Comparison of ENCODE assay signal across 9 cellular contexts in the genomic region with DNA sequence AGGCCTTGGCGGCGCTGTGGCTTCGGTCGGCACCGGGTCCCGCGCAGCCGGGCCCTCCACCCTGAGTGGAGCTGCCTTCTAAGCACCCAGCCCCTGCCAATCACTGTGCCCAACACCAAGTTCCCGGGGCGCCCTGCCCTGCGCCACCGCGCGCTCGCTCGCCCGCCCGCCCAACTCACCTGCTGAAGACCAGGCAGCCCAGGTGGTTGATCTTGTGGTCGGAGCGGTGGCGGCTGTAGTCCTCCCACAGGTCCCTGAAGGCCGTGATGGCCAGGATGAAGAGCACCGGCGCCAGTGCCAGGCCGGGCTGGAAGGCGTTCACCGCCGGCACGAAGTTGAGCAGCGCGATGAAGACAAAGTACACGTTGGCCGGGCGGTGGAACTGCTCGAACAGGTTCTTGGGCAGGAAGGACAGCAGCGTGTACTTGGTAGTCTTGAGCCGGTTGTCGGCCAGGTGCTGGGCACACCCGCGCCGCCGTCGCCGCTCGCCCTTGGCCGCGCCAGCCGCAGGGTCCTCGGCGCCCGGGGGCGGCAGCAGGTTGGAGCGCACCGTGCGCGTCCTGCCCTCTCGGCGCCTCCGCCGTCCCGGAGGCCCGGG. TPM values are rescaled to one million over a fixed set of nuclear protein-coding genes. Genes with fewer than 3 reads are reported as not detected.
DNase-seq lines count a peak whose midpoint lies in the region; ATAC-seq and TF ChIP-seq lines count a peak whose summit lies in the region.
"Had no signal": no experiment of that assay in that cellular context is flagged by ENCODE, and none has a peak within 500 bp of the region (broad histone marks: within the 10 kb centered on the region; RNA-seq: fewer than 3 reads in every experiment).

No MANE protein-coding gene starts in this region.

- H3K27me3 Mint-ChIP-seq in Calu3 (ENCODE audit: unreplicated experiment), result no peaks in the 10 kb centered on the region
- no peaks in the 10 kb centered on the region for H3K27me3 Mint-ChIP-seq in activated CD4-positive, alpha-beta T cell treated with anti-CD3 and anti-CD28 coated beads for 36 hours
- H3K27me3 Mint-ChIP-seq in endodermal cell (ENCODE audit: insufficient read depth), result peaks cover 69% of the 10 kb centered on the region
- peaks cover 0 to 8% (median 0%) of the 10 kb centered on the region in 5 donors for H3K27me3 Mint-ChIP-seq in naive thymus-derived CD8-positive, alpha-beta T cell

- peaks cover 65% of the 10 kb centered on the region for H3K27me3 ChIP-seq in endodermal cell (ENCODE audit: control insufficient read depth, insufficient read depth, low read length, poor library complexity, severe bottlenecking)

- no peak overlapping the region for H3K9ac ChIP-seq in endodermal cell (ENCODE audit: extremely low read depth, low read length, poor library complexity, severe bottlenecking)

- BruUV-seq in Calu3 (replicated peaks; lab: Mats Ljungman, UMichigan), result no TSS peak

- H3K27ac Mint-ChIP-seq in Calu3 (ENCODE audit: unreplicated experiment), result no peak overlapping the region
- peak overlapping the region; percentile 93 for H3K27ac Mint-ChIP-seq in activated CD4-positive, alpha-beta T cell treated with anti-CD3 and anti-CD28 coated beads for 36 hours
- no peak overlapping the region for H3K27ac Mint-ChIP-seq in endodermal cell
- H3K27ac Mint-ChIP-seq in naive thymus-derived CD8-positive, alpha-beta T cell, result peak overlapping the region; percentile 97 to 100 (median 98)

- WGBS in endodermal cell (ENCODE audit: insufficient coverage in 1 of 2, insufficient read length in 1 of 2), 2 experiments, result 4 to 5% methylated on average over 11 to 62 of the region's 62 CpGs
- 2% methylated on average over 62 of the region's 62 CpGs for WGBS in urinary bladder

- no peaks in the 10 kb centered on the region for H3K4me1 ChIP-seq in endodermal cell (ENCODE audit: control insufficient read depth, insufficient read depth, low read length)
- no peaks in the 10 kb centered on the region for H3K4me1 ChIP-seq in urinary bladder (ENCODE audit: insufficient read depth)

- peak overlapping the region; percentile 45 for H3K4me3 Mint-ChIP-seq in Calu3 (ENCODE audit: low read depth, unreplicated experiment)
- peak overlapping the region; percentile 92 for H3K4me3 Mint-ChIP-seq in activated CD4-positive, alpha-beta T cell treated with anti-CD3 and anti-CD28 coated beads for 36 hours
- peak overlapping the region; percentile 59 for H3K4me3 Mint-ChIP-seq in endodermal cell
- H3K4me3 Mint-ChIP-seq in naive thymus-derived CD8-positive, alpha-beta T cell, result peak overlapping the region; percentile 88 to 96 (median 95)

- intact Hi-C loops in Calu3 (cut with micrococcal nuclease; ENCODE audit: unreplicated experiment), result no loop called here
- intact Hi-C loops in activated CD4-positive, alpha-beta T cell treated with anti-CD3 and anti-CD28 coated beads for 36 hours (cut with DNase I, micrococcal nuclease), result loop anchor here (2.0 to 10.0 kb wide), 5 partner anchors 50 to 425 kb away; a partner anchor contains a TSS

- DNase-seq in Calu3 (peak; percentile 23), endodermal cell (peak; percentile 78), NCI-H1694 treated with DMSO at 0.1 percent for 48 hours (lab: John Stamatoyannopoulos, UW) (no peak), epidermal melanocyte (ENCODE audit: insufficient read length, low spot score) (no peak)
- DNase-seq in activated CD4-positive, alpha-beta T cell treated with anti-CD3 and anti-CD28 coated beads for 36 hours, result peak; percentile 69
- peak; percentile 43 to 83 (median 56) for DNase-seq in naive thymus-derived CD8-positive, alpha-beta T cell

- POLR2A ChIA-PET in activated CD4-positive, alpha-beta T cell treated with anti-CD3 and anti-CD28 coated beads for 36 hours (lab: Charles Lee), result interaction anchor here (0.6 kb wide), 1 partner anchor 19 kb away, joined by 3 read pairs; no protein-coding TSS in a partner anchor
- POLR2A ChIA-PET in naive thymus-derived CD8-positive, alpha-beta T cell (lab: Charles Lee), result interaction anchor here (0.6 to 8.5 kb wide), 19 partner anchors 13 to 1089 kb away, joined by 3 to 201 read pairs (median 4); a partner anchor contains a TSS

- H3K27ac ChIP-seq in endodermal cell (ENCODE audit: low read depth, low read length), result no peak overlapping the region
- H3K27ac ChIP-seq in urinary bladder (ENCODE audit: low read depth), result no peak overlapping the region

- no peaks in the 10 kb centered on the region for H3K4me1 Mint-ChIP-seq in Calu3 (ENCODE audit: low read depth, unreplicated experiment)
- peaks cover 39% of the 10 kb centered on the region for H3K4me1 Mint-ChIP-seq in activated CD4-positive, alpha-beta T cell treated with anti-CD3 and anti-CD28 coated beads for 36 hours
- H3K4me1 Mint-ChIP-seq in endodermal cell, result peaks cover 6% of the 10 kb centered on the region
- H3K4me1 Mint-ChIP-seq in naive thymus-derived CD8-positive, alpha-beta T cell, result peaks cover 35 to 58% (median 52%) of the 10 kb centered on the region in 4 donors

- ATAC-seq in activated CD4-positive, alpha-beta T cell treated with anti-CD3 and anti-CD28 coated beads for 36 hours, result peak; percentile 38
- peak; percentile 64 to 66 for ATAC-seq in naive thymus-derived CD8-positive, alpha-beta T cell
- ATAC-seq in GM18870 (IDR thresholded peaks at IDR 0.05; ENCODE audit: unreplicated experiment), result no peak
- ATAC-seq: HCT116 had no signal

- CTCF ChIA-PET in Calu3 (lab: Charles Lee), result no interaction called here
- CTCF ChIA-PET in activated CD4-positive, alpha-beta T cell treated with anti-CD3 and anti-CD28 coated beads for 36 hours (lab: Charles Lee), result interaction anchor here (0.6 to 1.0 kb wide), 2 partner anchors 11 to 49 kb away, joined by 3 read pairs; no protein-coding TSS in a partner anchor

- H3K4me3 ChIP-seq in endodermal cell (ENCODE audit: low read length) (peak overlapping the region; percentile 69), urinary bladder (ENCODE audit: low read depth, low read length) (peak overlapping the region; percentile 71)

- H3K9me3 Mint-ChIP-seq in Calu3 (ENCODE audit: low read depth, unreplicated experiment) (no peaks in the 10 kb centered on the region), endodermal cell (no peaks in the 10 kb centered on the region)
- H3K9me3 Mint-ChIP-seq in activated CD4-positive, alpha-beta T cell treated with anti-CD3 and anti-CD28 coated beads for 36 hours (ENCODE audit: low read depth), result no peaks in the 10 kb centered on the region
- peaks cover 0 to 1% (median 0%) of the 10 kb centered on the region in 9 donors for H3K9me3 Mint-ChIP-seq in naive thymus-derived CD8-positive, alpha-beta T cell

- H3K36me3 Mint-ChIP-seq in Calu3 (ENCODE audit: insufficient read depth, unreplicated experiment) (no peaks in the 10 kb centered on the region), endodermal cell (ENCODE audit: low read depth) (no peaks in the 10 kb centered on the region)
- peaks cover 24% of the 10 kb centered on the region for H3K36me3 Mint-ChIP-seq in activated CD4-positive, alpha-beta T cell treated with anti-CD3 and anti-CD28 coated beads for 36 hours (ENCODE audit: low read depth)
- H3K36me3 Mint-ChIP-seq in naive thymus-derived CD8-positive, alpha-beta T cell, result peaks cover 0 to 4% (median 2%) of the 10 kb centered on the region in 3 donors

- no peaks in the 10 kb centered on the region for H3K9me3 ChIP-seq in endodermal cell (ENCODE audit: control insufficient read depth, low read length)

- H3K36me3 ChIP-seq in endodermal cell (ENCODE audit: control insufficient read depth, insufficient read depth, low read length), result no peaks in the 10 kb centered on the region
- H3K36me3 ChIP-seq in urinary bladder (ENCODE audit: insufficient read depth), result no peaks in the 10 kb centered on the region

- TF ChIP-seq CTCF in Calu3 (IDR thresholded peaks at IDR 0.05; ENCODE audit: unreplicated experiment), result no peak
- no peak for TF ChIP-seq CTCF in endodermal cell (conservative IDR thresholded peaks at IDR 0.05)

RNA-seq across cellular contexts. Expression of a gene that starts 0.6 kb away (rescaled TPM):
- total RNA-seq in Calu3 (2022) (2.6 and 3.0 TPM in 2 replicates), endodermal cell (1 to 10 TPM in 1 of 2 donors, under 1 TPM in 1; 0.04 to 1.2 TPM), urinary bladder (7.8 TPM)
- total RNA-seq in activated CD4-positive, alpha-beta T cell treated with anti-CD3 and anti-CD28 coated beads for 36 hours, result 10 to 100 TPM; 20.5 to 22.4 TPM
- 0.43 TPM for polyA plus RNA-seq in endodermal cell (2013, experiment 1 of 2)
- polyA plus RNA-seq in endodermal cell (2013, experiment 2 of 2), result 0.37 TPM
- total RNA-seq in naive thymus-derived CD8-positive, alpha-beta T cell, result 10 to 100 TPM; 55.2 to 59.1 TPM
- 10 to 100 TPM in 1 of 3 donors, 1 to 10 TPM in 2; 5.2 to 18.1 (median 5.9) TPM for polyA plus RNA-seq in naive thymus-derived CD8-positive, alpha-beta T cell
- 5.0 TPM for polyA plus RNA-seq in urinary bladder

Comparison
In these comparisons a context has a peak if more than half of its experiments do, and no peak if none do; other contexts are left out.
1. DNase-seq: peak in Calu3 (single experiment), activated CD4-positive, alpha-beta T cell treated with anti-CD3 and anti-CD28 coated beads for 36 hours (single experiment), endodermal cell (single experiment) and naive thymus-derived CD8-positive, alpha-beta T cell (10 of 10); none in NCI-H1694 treated with DMSO at 0.1 percent for 48 hours (single experiment) and epidermal melanocyte (single experiment).
2. H3K27ac Mint-ChIP-seq: peak in activated CD4-positive, alpha-beta T cell treated with anti-CD3 and anti-CD28 coated beads for 36 hours (single experiment) and naive thymus-derived CD8-positive, alpha-beta T cell (10 of 10); none in Calu3 (single experiment) and endodermal cell (single experiment).
3. H3K4me3 Mint-ChIP-seq: peak in every context shown above with its lines; median percentile 95 in naive thymus-derived CD8-positive, alpha-beta T cell; 92 in activated CD4-positive, alpha-beta T cell treated with anti-CD3 and anti-CD28 coated beads for 36 hours; 59 in endodermal cell; 45 in Calu3.